Comparison of ENCODE assay signal across 19 cellular contexts in genomic region chr13:113542751-113543424, GRCh38. TPM values are rescaled to one million over a fixed set of nuclear protein-coding genes. Genes with fewer than 3 reads are reported as not detected.
DNase-seq lines count a peak whose midpoint lies in the region; ATAC-seq, FAIRE-seq and TF ChIP-seq lines count a peak whose summit lies in the region.
"Had no signal": no experiment of that assay in that cellular context is flagged by ENCODE, and none has a peak within 500 bp of the region (broad histone marks: within the 10 kb centered on the region; RNA-seq: fewer than 3 reads in every experiment).

No MANE protein-coding gene starts in this region.

- no peak overlapping the region for H3K4me2 ChIP-seq in BLaER1 treated with 17β-estradiol and CSF1 and Interleukin-3, amounts not matched to agents 10 nM and 100 nM
- H3K4me2 ChIP-seq in H9 (ENCODE audit: insufficient read depth, insufficient read length, low read length), result no peak overlapping the region
- H3K4me2 ChIP-seq in trophoblast cell (ENCODE audit: low read length), result no peak overlapping the region

- H3K79me2 ChIP-seq in H9 (ENCODE audit: insufficient read depth, low read length), result 0 out of 2 replicates have a peak, but pooled peaks cover 1% of the 10 kb centered on the region
- H3K79me2 ChIP-seq in trophoblast cell (ENCODE audit: control insufficient read depth, insufficient read depth, low read length, poor library complexity), result peaks cover 13% of the 10 kb centered on the region

- no peak overlapping the region for H3K56ac ChIP-seq in H9 (ENCODE audit: insufficient read length, low read depth, low read length)

- intact Hi-C loops in kidney (cut with DNase I), result no loop called here
- intact Hi-C loops in natural killer cell (cut with micrococcal nuclease), result no loop called here
- intact Hi-C loops in left cardiac atrium (cut with DNase I), result no loop called here

- H3K4me1 Mint-ChIP-seq in H9, result peaks cover 4 to 17% of the 10 kb centered on the region in 2 experiments; a peak in 3 of 4 replicates
- H3K4me1 Mint-ChIP-seq in natural killer cell, result peaks cover 7 to 20% of the 10 kb centered on the region in 2 donors

- H3K18ac ChIP-seq in H9 (ENCODE audit: insufficient read length, low read depth, low read length), result no peak overlapping the region
- H3K18ac ChIP-seq in trophoblast cell (ENCODE audit: low read length), result peak overlapping the region; percentile 16

- no peak overlapping the region for H2BK15ac ChIP-seq in H9 (ENCODE audit: low read depth, low read length)

- H2BK20ac ChIP-seq in H9 (ENCODE audit: low read depth, low read length, poor library complexity, severe bottlenecking), result no peak overlapping the region

- H3K9me3 Mint-ChIP-seq in H9 (no peaks in the 10 kb centered on the region), natural killer cell (peaks cover 0 to 3% of the 10 kb centered on the region in 2 donors)

- peak overlapping the region in 3 of 10 experiments; percentile 22 to 24 (median 23); a peak in 3 of 20 replicates for H3K4me3 ChIP-seq in BLaER1 treated with 17β-estradiol and CSF1 and Interleukin-3, amounts not matched to agents 10 nM and 100 nM
- H3K4me3 ChIP-seq in kidney (ENCODE audit: low read length in 2 of 2) (no peak overlapping the region), trophoblast cell (ENCODE audit: low read depth, low read length) (no peak overlapping the region), HAP-1 (no peak overlapping the region)
- H3K4me3 ChIP-seq: GM12878, SK-N-MC had no signal

- H3K23ac ChIP-seq in H9 (ENCODE audit: insufficient read length, low read depth, low read length), result no peak overlapping the region
- H3K23ac ChIP-seq in trophoblast cell (ENCODE audit: low read length), result no peak overlapping the region

- no peak overlapping the region for H3T11ph ChIP-seq in H9 (ENCODE audit: low read length)

- H3K9ac ChIP-seq in BLaER1 treated with 17β-estradiol and CSF1 and Interleukin-3, amounts not matched to agents 10 nM and 100 nM, result no peak overlapping the region
- H3K9ac ChIP-seq in H9 (ENCODE audit: extremely low read depth, insufficient read length, low read length), result no peak overlapping the region
- H3K9ac ChIP-seq in kidney (ENCODE audit: low read length in 2 of 2), result no peak overlapping the region
- no peak overlapping the region for H3K9ac ChIP-seq in trophoblast cell (ENCODE audit: low read length)

- H4K12ac ChIP-seq in trophoblast cell (ENCODE audit: low read depth, low read length), result no peak overlapping the region

- H3K14ac ChIP-seq in H9 (ENCODE audit: insufficient read depth, low read length) (no peak overlapping the region), trophoblast cell (ENCODE audit: low read length) (no peak overlapping the region)

- H3K27ac Mint-ChIP-seq in H9 (peak overlapping the region in 2 of 3 experiments; percentile 52 to 68; a peak in 3 of 7 replicates), natural killer cell (peak overlapping the region in 1 of 2 donors; percentile 57)

- H3K4me1 ChIP-seq in BLaER1 treated with 17β-estradiol and CSF1 and Interleukin-3, amounts not matched to agents 10 nM and 100 nM, result peaks cover 0 to 75% (median 59%) of the 10 kb centered on the region in 10 experiments; a peak in 18 of 20 replicates
- H3K4me1 ChIP-seq in H9 (ENCODE audit: insufficient read depth, low read length) (no peaks in the 10 kb centered on the region), kidney (ENCODE audit: control insufficient read depth in 1 of 2, insufficient read depth in 1 of 2, low read depth in 1 of 2, low read length in 2 of 2) (peaks cover 29 to 34% of the 10 kb centered on the region in 2 donors), trophoblast cell (ENCODE audit: control insufficient read depth in 1 of 2, insufficient read depth in 2 of 2, low read length in 2 of 2) (peaks cover 27 to 33% of the 10 kb centered on the region in 2 experiments), HAP-1 (0 out of 2 replicates have a peak, but pooled peaks cover 2% of the 10 kb centered on the region)

- H3K27ac ChIP-seq in BLaER1 treated with 17β-estradiol and CSF1 and Interleukin-3, amounts not matched to agents 10 nM and 100 nM, result peak overlapping the region in 6 of 11 experiments; percentile 46 to 72 (median 68); a peak in 10 of 22 replicates
- H3K27ac ChIP-seq in H9 (ENCODE audit: insufficient read length, low read depth, low read length), result no peak overlapping the region
- no peak overlapping the region for H3K27ac ChIP-seq in kidney (ENCODE audit: low read depth in 2 of 2, low read length in 2 of 2)
- no peak overlapping the region for H3K27ac ChIP-seq in trophoblast cell (ENCODE audit: low read depth, low read length)
- H3K27ac ChIP-seq: SK-N-MC had no signal

- no peak overlapping the region for H2BK12ac ChIP-seq in H9 (ENCODE audit: insufficient read length, low read depth, low read length)
- no peak overlapping the region for H2BK12ac ChIP-seq in trophoblast cell (ENCODE audit: low read length)

- H2BK5ac ChIP-seq in H9 (ENCODE audit: insufficient read length, low read length) (no peak overlapping the region), trophoblast cell (ENCODE audit: low read depth, low read length, poor library complexity) (no peak overlapping the region)

- H3K27me3 Mint-ChIP-seq in H9 (ENCODE audit: low read depth) (no peaks in the 10 kb centered on the region; the same call in 1 of the 2 replicates), natural killer cell (ENCODE audit: low read depth in 2 of 2) (no peaks in the 10 kb centered on the region)
- H3K27me3 Mint-ChIP-seq: CD8-positive, alpha-beta memory T cell had no signal

- H4K5ac ChIP-seq in H9 (ENCODE audit: insufficient read length, low read depth, low read length), result no peak overlapping the region

- H3K23me2 ChIP-seq in H9 (ENCODE audit: insufficient read length, low read depth, low read length, poor library complexity, severe bottlenecking), result no peaks in the 10 kb centered on the region

- H2BK120ac ChIP-seq in H9 (ENCODE audit: low read depth, low read length, poor library complexity, severe bottlenecking) (no peak overlapping the region), trophoblast cell (ENCODE audit: insufficient read depth, low read length, poor library complexity) (no peak overlapping the region)

- no peaks in the 10 kb centered on the region for H3K27me3 ChIP-seq in BLaER1 treated with 17β-estradiol and CSF1 and Interleukin-3, amounts not matched to agents 10 nM and 100 nM
- H3K27me3 ChIP-seq in H9 (ENCODE audit: insufficient read depth, low read length) (no peaks in the 10 kb centered on the region), trophoblast cell (ENCODE audit: insufficient read depth, low read length) (no peaks in the 10 kb centered on the region), HAP-1 (ENCODE audit: low read depth) (no peaks in the 10 kb centered on the region)

- in situ Hi-C loops in HAP-1 (cut with MboI; ENCODE audit: low sequenced_read_pairs), result no loop called here

- no peak overlapping the region for H2AFZ ChIP-seq in H9 (ENCODE audit: low read length)
- H2AFZ ChIP-seq in trophoblast cell (ENCODE audit: insufficient read depth, low read length, poor library complexity), result no peak overlapping the region

- H4K20me1 ChIP-seq in BLaER1 treated with 17β-estradiol and CSF1 and Interleukin-3, amounts not matched to agents 10 nM and 100 nM, result peaks cover 0 to 42% (median 4%) of the 10 kb centered on the region in 11 experiments; a peak in 9 of 22 replicates
- H4K20me1 ChIP-seq in H9 (ENCODE audit: control insufficient read depth, insufficient read depth, insufficient read length), result peaks cover under 1% of the 10 kb centered on the region

- WGBS in H9 (ENCODE audit: extremely low coverage, insufficient read length, low lambda C conversion rate), result no CpG with 5 or more reads among the region's 21 CpGs
- no CpG with 5 or more reads among the region's 21 CpGs for WGBS in trophoblast cell (ENCODE audit: extremely low coverage, insufficient coverage, insufficient read length)

- DNase-seq in H9 (peak; percentile 32), kidney (peak; percentile 59), trophoblast cell (no peak), natural killer cell (no peak), OCI-M2 (lab: John Stamatoyannopoulos, UW; ENCODE audit: unreplicated experiment) (no peak), HAP-1 (ENCODE audit: low spot score in 2 of 2) (no peak), left cardiac atrium (no peak)
- DNase-seq: C1 segment of cervical spinal cord, DMS53, EL, NCI-H1105 treated with DMSO at 0.1 percent for 48 hours, NCI-H1694, NCI-H524, NCI-H82, SHP77 had no signal

- no peak for FAIRE-seq in kidney (lab: Jason Lieb, UNC)
- FAIRE-seq: GM12878 had no signal

- H3K9me3 ChIP-seq in BLaER1 treated with 17β-estradiol and CSF1 and Interleukin-3, amounts not matched to agents 10 nM and 100 nM (replicated peaks in 1 of 11), result peaks cover 24 to 51% (median 33%) of the 10 kb centered on the region in 11 experiments
- H3K9me3 ChIP-seq in H9 (ENCODE audit: control insufficient read depth, low read depth, low read length) (no peaks in the 10 kb centered on the region), kidney (ENCODE audit: control insufficient read depth in 1 of 2, low read length in 2 of 2) (no peaks in the 10 kb centered on the region), trophoblast cell (ENCODE audit: insufficient read depth, low read depth, low read length) (peaks cover 15% of the 10 kb centered on the region), HAP-1 (no peaks in the 10 kb centered on the region)

- peaks cover 4 to 16% (median 7%) of the 10 kb centered on the region in 3 experiments; a peak in 6 of 7 replicates for H3K36me3 Mint-ChIP-seq in H9 (ENCODE audit: insufficient read depth in 1 of 3, low read depth in 3 of 3)
- no peaks in the 10 kb centered on the region for H3K36me3 Mint-ChIP-seq in natural killer cell

- no peak overlapping the region for H2AK5ac ChIP-seq in H9 (ENCODE audit: insufficient read length, low read length)
- H2AK5ac ChIP-seq in trophoblast cell (ENCODE audit: low read length), result no peak overlapping the region

- TF ChIP-seq CTCF in H9 (conservative IDR thresholded peaks at IDR 0.05), result no peak
- no peak for TF ChIP-seq CTCF in kidney (IDR thresholded peaks at IDR 0.05; ENCODE audit: borderline replicate concordance, extremely low read depth, insufficient read depth)
- no peak for TF ChIP-seq CTCF in natural killer cell (IDR thresholded peaks at IDR 0.05)

- H3K4me3 Mint-ChIP-seq in H9, result no peak overlapping the region
- H3K4me3 Mint-ChIP-seq in natural killer cell, result no peak overlapping the region
- H3K4me3 Mint-ChIP-seq: CD8-positive, alpha-beta memory T cell had no signal

- H4K8ac ChIP-seq in H9 (replicated peaks; ENCODE audit: insufficient read length, low read depth, low read length) (no peak overlapping the region), trophoblast cell (ENCODE audit: low read depth, low read length) (no peak overlapping the region)

- H3K4ac ChIP-seq in H9 (ENCODE audit: low read depth, low read length) (no peak overlapping the region), trophoblast cell (ENCODE audit: low read depth, low read length) (peak overlapping the region; percentile 18)

- H3K36me3 ChIP-seq in BLaER1 treated with 17β-estradiol and CSF1 and Interleukin-3, amounts not matched to agents 10 nM and 100 nM, result peaks cover 21 to 82% (median 61%) of the 10 kb centered on the region in 11 experiments
- H3K36me3 ChIP-seq in kidney (ENCODE audit: control insufficient read depth in 1 of 2, insufficient read depth in 2 of 2, low read length in 2 of 2) (peaks cover 0 to 6% of the 10 kb centered on the region in 2 donors), trophoblast cell (ENCODE audit: control insufficient read depth in 1 of 2, insufficient read depth in 2 of 2, low read length in 2 of 2) (peaks cover 36 to 37% of the 10 kb centered on the region in 2 experiments), HAP-1 (replicated peaks) (peaks cover 3% of the 10 kb centered on the region; the same call in 1 of the 2 replicates)

- ATAC-seq in natural killer cell (no peak), left cardiac atrium (no peak)
- ATAC-seq: GM12878 had no signal

- H4K91ac ChIP-seq in H9 (ENCODE audit: insufficient read length, low read depth, low read length) (no peak overlapping the region), trophoblast cell (ENCODE audit: low read depth, low read length) (no peak overlapping the region)

- H3K79me1 ChIP-seq in H9 (ENCODE audit: insufficient read depth, low read depth, low read length, poor library complexity, severe bottlenecking) (no peaks in the 10 kb centered on the region), trophoblast cell (ENCODE audit: low read length) (peaks cover 25% of the 10 kb centered on the region)

RNA-seq across cellular contexts. Expression of gene TFDP1, which starts 41.7 kb away (rescaled TPM):
- 109 and 111 TPM in 2 replicates for total RNA-seq in H9 (2021)
- total RNA-seq in kidney, result 46.9 TPM
- polyA plus RNA-seq in kidney (ENCODE audit: insufficient read depth, low read depth, low replicate concordance), result 33.8 TPM
- 59.9 and 61.4 TPM in 2 replicates for polyA plus RNA-seq in trophoblast cell (2013)
- total RNA-seq in natural killer cell, result 10 to 100 TPM; 26.3 to 44.3 (median 29.2) TPM
- 10 to 100 TPM; 48.3 to 57.1 TPM for total RNA-seq in left cardiac atrium

RNA-seq across cellular contexts. Expression of gene DCUN1D2, which starts 52.4 kb away (rescaled TPM):
- total RNA-seq in H9 (2021) (36.8 and 44.0 TPM in 2 replicates), kidney (19.5 TPM), natural killer cell (10 to 100 TPM; 26.1 to 33.9 (median 27.1) TPM), left cardiac atrium (10 to 100 TPM; 81.1 to 94.3 TPM)
- polyA plus RNA-seq in kidney (ENCODE audit: insufficient read depth, low read depth, low replicate concordance), result 7.6 TPM
- polyA plus RNA-seq in trophoblast cell (2013), result 15.9 and 16.7 TPM in 2 replicates

Comparison
In these comparisons a context has a peak if more than half of its experiments do, and no peak if none do; other contexts are left out.
1. H3K27ac ChIP-seq: peak in BLaER1 treated with 17β-estradiol and CSF1 and Interleukin-3, amounts not matched to agents 10 nM and 100 nM (6 of 11); none in H9 (single experiment), kidney (0 of 2) and trophoblast cell (single experiment).
2. DNase-seq: peak in H9 (single experiment) and kidney (single experiment); none in trophoblast cell (0 of 2), natural killer cell (single experiment), OCI-M2 (single experiment), HAP-1 (0 of 2) and left cardiac atrium (single experiment).